Comparison of ENCODE assay signal across 1 cellular context in the genomic region with DNA sequence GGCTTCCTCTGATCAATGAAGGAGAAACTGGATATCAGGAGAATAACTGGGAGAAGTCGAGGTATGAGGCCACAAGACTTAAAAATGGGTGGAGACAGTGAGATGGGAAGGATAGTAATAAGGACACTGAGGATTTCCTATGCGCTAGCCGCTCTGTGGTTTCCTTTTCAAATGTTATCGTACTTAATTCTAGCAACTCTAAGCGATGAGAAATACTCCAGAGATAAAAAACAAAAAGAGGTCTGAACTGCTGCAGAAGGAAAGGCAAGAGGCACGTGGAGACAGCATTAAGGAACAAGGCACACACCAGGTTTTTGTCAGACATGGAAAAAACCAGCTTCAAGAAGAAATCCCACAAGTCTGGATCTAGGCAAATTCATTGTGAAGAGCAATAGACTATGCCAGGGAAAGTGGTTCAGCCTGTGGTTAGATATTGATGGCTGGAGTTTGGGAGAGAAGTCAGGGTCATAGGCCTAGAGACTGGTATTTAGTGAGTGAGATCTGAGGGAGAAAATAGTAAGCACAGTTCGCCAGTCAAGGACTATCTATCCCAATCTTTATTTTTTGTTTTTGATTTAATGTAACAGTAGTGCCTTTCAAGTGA.
TF ChIP-seq lines count a peak whose summit lies in the region.

No MANE protein-coding gene starts in this region.

TF ChIP-seq in GM23338, 12 proteins besides CTCF, POLR2A, EP300 and RAD21:
- TF ChIP-seq, protein P1, sequence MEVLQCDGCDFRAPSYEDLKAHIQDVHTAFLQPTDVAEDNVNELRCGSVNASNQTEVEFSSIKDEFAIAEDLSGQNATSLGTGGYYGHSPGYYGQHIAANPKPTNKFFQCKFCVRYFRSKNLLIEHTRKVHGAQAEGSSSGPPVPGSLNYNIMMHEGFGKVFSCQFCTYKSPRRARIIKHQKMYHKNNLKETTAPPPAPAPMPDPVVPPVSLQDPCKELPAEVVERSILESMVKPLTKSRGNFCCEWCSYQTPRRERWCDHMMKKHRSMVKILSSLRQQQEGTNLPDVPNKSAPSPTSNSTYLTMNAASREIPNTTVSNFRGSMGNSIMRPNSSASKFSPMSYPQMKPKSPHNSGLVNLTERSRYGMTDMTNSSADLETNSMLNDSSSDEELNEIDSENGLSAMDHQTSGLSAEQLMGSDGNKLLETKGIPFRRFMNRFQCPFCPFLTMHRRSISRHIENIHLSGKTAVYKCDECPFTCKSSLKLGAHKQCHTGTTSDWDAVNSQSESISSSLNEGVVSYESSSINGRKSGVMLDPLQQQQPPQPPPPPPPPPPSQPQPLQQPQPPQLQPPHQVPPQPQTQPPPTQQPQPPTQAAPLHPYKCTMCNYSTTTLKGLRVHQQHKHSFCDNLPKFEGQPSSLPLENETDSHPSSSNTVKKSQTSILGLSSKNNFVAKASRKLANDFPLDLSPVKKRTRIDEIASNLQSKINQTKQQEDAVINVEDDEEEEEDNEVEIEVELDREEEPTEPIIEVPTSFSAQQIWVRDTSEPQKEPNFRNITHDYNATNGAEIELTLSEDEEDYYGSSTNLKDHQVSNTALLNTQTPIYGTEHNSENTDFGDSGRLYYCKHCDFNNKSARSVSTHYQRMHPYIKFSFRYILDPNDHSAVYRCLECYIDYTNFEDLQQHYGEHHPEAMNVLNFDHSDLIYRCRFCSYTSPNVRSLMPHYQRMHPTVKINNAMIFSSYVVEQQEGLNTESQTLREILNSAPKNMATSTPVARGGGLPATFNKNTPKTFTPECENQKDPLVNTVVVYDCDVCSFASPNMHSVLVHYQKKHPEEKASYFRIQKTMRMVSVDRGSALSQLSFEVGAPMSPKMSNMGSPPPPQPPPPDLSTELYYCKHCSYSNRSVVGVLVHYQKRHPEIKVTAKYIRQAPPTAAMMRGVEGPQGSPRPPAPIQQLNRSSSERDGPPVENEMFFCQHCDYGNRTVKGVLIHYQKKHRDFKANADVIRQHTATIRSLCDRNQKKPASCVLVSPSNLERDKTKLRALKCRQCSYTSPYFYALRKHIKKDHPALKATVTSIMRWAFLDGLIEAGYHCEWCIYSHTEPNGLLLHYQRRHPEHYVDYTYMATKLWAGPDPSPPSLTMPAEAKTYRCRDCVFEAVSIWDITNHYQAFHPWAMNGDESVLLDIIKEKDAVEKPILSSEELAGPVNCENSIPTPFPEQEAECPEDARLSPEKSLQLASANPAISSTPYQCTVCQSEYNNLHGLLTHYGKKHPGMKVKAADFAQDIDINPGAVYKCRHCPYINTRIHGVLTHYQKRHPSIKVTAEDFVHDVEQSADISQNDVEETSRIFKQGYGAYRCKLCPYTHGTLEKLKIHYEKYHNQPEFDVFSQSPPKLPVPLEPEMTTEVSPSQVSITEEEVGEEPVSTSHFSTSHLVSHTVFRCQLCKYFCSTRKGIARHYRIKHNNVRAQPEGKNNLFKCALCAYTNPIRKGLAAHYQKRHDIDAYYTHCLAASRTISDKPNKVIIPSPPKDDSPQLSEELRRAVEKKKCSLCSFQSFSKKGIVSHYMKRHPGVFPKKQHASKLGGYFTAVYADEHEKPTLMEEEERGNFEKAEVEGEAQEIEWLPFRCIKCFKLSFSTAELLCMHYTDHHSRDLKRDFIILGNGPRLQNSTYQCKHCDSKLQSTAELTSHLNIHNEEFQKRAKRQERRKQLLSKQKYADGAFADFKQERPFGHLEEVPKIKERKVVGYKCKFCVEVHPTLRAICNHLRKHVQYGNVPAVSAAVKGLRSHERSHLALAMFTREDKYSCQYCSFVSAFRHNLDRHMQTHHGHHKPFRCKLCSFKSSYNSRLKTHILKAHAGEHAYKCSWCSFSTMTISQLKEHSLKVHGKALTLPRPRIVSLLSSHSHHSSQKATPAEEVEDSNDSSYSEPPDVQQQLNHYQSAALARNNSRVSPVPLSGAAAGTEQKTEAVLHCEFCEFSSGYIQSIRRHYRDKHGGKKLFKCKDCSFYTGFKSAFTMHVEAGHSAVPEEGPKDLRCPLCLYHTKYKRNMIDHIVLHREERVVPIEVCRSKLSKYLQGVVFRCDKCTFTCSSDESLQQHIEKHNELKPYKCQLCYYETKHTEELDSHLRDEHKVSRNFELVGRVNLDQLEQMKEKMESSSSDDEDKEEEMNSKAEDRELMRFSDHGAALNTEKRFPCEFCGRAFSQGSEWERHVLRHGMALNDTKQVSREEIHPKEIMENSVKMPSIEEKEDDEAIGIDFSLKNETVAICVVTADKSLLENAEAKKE (CRISPR knock-in tag; IDR thresholded peaks at IDR 0.05), result no peak
- TF ChIP-seq, protein P2, sequence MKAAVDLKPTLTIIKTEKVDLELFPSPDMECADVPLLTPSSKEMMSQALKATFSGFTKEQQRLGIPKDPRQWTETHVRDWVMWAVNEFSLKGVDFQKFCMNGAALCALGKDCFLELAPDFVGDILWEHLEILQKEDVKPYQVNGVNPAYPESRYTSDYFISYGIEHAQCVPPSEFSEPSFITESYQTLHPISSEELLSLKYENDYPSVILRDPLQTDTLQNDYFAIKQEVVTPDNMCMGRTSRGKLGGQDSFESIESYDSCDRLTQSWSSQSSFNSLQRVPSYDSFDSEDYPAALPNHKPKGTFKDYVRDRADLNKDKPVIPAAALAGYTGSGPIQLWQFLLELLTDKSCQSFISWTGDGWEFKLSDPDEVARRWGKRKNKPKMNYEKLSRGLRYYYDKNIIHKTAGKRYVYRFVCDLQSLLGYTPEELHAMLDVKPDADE (IDR thresholded peaks at IDR 0.05), result no peak
- TF ChIP-seq STAT1 (IDR thresholded peaks at IDR 0.05; ENCODE audit: unreplicated experiment), result no peak
- TF ChIP-seq POLR2AphosphoS5 (IDR thresholded peaks at IDR 0.05; ENCODE audit: low read depth), result no peak
- TF ChIP-seq CREB1 (CRISPR knock-in tag; IDR thresholded peaks at IDR 0.05; ENCODE audit: low read depth), result no peak
- TF ChIP-seq, protein P3, sequence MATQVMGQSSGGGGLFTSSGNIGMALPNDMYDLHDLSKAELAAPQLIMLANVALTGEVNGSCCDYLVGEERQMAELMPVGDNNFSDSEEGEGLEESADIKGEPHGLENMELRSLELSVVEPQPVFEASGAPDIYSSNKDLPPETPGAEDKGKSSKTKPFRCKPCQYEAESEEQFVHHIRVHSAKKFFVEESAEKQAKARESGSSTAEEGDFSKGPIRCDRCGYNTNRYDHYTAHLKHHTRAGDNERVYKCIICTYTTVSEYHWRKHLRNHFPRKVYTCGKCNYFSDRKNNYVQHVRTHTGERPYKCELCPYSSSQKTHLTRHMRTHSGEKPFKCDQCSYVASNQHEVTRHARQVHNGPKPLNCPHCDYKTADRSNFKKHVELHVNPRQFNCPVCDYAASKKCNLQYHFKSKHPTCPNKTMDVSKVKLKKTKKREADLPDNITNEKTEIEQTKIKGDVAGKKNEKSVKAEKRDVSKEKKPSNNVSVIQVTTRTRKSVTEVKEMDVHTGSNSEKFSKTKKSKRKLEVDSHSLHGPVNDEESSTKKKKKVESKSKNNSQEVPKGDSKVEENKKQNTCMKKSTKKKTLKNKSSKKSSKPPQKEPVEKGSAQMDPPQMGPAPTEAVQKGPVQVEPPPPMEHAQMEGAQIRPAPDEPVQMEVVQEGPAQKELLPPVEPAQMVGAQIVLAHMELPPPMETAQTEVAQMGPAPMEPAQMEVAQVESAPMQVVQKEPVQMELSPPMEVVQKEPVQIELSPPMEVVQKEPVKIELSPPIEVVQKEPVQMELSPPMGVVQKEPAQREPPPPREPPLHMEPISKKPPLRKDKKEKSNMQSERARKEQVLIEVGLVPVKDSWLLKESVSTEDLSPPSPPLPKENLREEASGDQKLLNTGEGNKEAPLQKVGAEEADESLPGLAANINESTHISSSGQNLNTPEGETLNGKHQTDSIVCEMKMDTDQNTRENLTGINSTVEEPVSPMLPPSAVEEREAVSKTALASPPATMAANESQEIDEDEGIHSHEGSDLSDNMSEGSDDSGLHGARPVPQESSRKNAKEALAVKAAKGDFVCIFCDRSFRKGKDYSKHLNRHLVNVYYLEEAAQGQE (IDR thresholded peaks at IDR 0.05; ENCODE audit: unreplicated experiment), result no peak
- TF ChIP-seq ZNF114 (CRISPR knock-in tag; IDR thresholded peaks at IDR 0.05), result no peak
- TF ChIP-seq EZH2phosphoT487 (IDR thresholded peaks at IDR 0.05; ENCODE audit: unreplicated experiment), result no peak
TF ChIP-seq in GM23338: peak in this region for 0.
